1 cellular context compared by ENCODE assay signal in the genomic region with DNA sequence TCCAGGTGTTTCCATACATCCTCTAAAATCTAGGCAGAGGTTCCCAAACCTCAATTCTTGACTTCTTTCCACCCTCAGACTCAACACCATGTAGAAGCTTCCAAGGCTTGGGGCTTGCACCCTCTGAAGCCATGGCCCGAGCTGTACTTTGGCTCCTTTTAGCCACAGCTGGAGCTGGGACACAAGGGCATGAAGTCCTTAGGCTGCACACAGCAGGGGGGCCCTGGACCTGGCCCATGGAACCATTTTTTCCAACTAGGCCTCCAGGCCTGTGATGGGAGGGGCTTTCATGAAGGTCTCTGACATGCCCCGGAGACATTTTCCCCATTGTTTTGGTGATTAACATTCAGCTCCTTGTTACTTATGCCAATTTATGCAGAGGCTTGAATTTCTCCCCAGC.
TF ChIP-seq lines count a peak whose summit lies in the region.
"Not testable (repeated sequence)": the region's sequence is repeated elsewhere in the genome, so short reads cannot be mapped to it uniquely, and the experiment has no call there.

No MANE protein-coding gene starts in this region.

- H3K36me3 ChIP-seq in HEK293 (ENCODE audit: control insufficient read depth in 2 of 2, insufficient read depth in 1 of 2, low read length in 2 of 2), result not testable (repeated sequence)

- not testable (repeated sequence) for H3K4me1 ChIP-seq in HEK293 (ENCODE audit: control insufficient read depth, insufficient read depth, low read length)

- CTCF ChIA-PET in HEK293 (lab: Yijun Ruan, JAX), result not testable (repeated sequence)

- TF ChIP-seq CTCF in HEK293 (tag by site-specific recombination; IDR thresholded peaks at IDR 0.05), result not testable (repeated sequence)

- H3K4me3 ChIP-seq in HEK293 (ENCODE audit: low read depth, low read length), result not testable (repeated sequence)

- H3K27ac ChIP-seq in HEK293 (ENCODE audit: extremely low read depth, low read depth, low read length), result not testable (repeated sequence)

- POLR2A ChIA-PET in HEK293 (lab: Yijun Ruan, JAX), result not testable (repeated sequence)

- not testable (repeated sequence) for H3K9me3 ChIP-seq in HEK293 (ENCODE audit: control insufficient read depth, insufficient read depth, low read depth, low read length)

TF ChIP-seq in HEK293, 187 proteins besides CTCF, POLR2A, EP300 and RAD21:
- TF ChIP-seq ZNF585B (tag by site-specific recombination; IDR thresholded peaks at IDR 0.05), result peak; percentile 76
